In genomic region chr1:25556791-25557476, GRCh38 we compare ENCODE assay signal across 9 cellular contexts. TPM values are rescaled to one million over a fixed set of nuclear protein-coding genes. Genes with fewer than 3 reads are reported as not detected.
DNase-seq lines count a peak whose midpoint lies in the region; ATAC-seq and TF ChIP-seq lines count a peak whose summit lies in the region.
"Had no signal": no experiment of that assay in that cellular context is flagged by ENCODE, and none has a peak within 500 bp of the region (broad histone marks: within the 10 kb centered on the region; RNA-seq: fewer than 3 reads in every experiment).

No MANE protein-coding gene starts in this region.

- H3K27ac ChIP-seq in esophagus (ENCODE audit: low read depth in 2 of 2, low read length in 1 of 2) (peak overlapping the region; percentile 15 to 65), upper lobe of left lung (peak overlapping the region in 3 of 4 donors; percentile 47 to 71 (median 69)), stomach (peak overlapping the region in 2 of 5 donors; percentile 16 to 26)
- H3K27ac ChIP-seq: VCaP had no signal

- no peaks in the 10 kb centered on the region for H3K27me3 ChIP-seq in esophagus (ENCODE audit: control insufficient read depth in 1 of 2, insufficient read depth in 2 of 2, low read length in 2 of 2)
- no peaks in the 10 kb centered on the region for H3K27me3 ChIP-seq in upper lobe of left lung
- H3K27me3 ChIP-seq in stomach, result no peaks in the 10 kb centered on the region

- 58 to 67% methylated on average over 10 of the region's 10 CpGs for WGBS in esophagus, 2 donors
- 71 to 84% methylated on average over 5 to 10 of the region's 10 CpGs for WGBS in upper lobe of left lung, 2 donors
- 71 to 90% (median 82%) methylated on average over 10 of the region's 10 CpGs for WGBS in stomach, 5 donors

- H3K4me1 ChIP-seq in esophagus (ENCODE audit: control insufficient read depth in 2 of 2, insufficient read depth in 2 of 2, low read length in 1 of 2), result peaks cover 5 to 28% of the 10 kb centered on the region in 2 donors
- H3K4me1 ChIP-seq in upper lobe of left lung, result peaks cover 47 to 87% (median 65%) of the 10 kb centered on the region in 4 donors
- H3K4me1 ChIP-seq in stomach, result peaks cover 23 to 74% (median 45%) of the 10 kb centered on the region in 4 donors

- H3K36me3 ChIP-seq in esophagus (ENCODE audit: control insufficient read depth in 2 of 2, insufficient read depth in 2 of 2, low read length in 1 of 2) (peaks cover 4 to 17% of the 10 kb centered on the region in 2 donors), upper lobe of left lung (peaks cover 0 to 39% (median 5%) of the 10 kb centered on the region in 4 donors), stomach (peaks cover 16 to 53% (median 45%) of the 10 kb centered on the region in 4 donors)

- TF ChIP-seq CTCF in upper lobe of left lung (IDR thresholded peaks at IDR 0.05) (no peak), stomach (IDR thresholded peaks at IDR 0.05) (no peak)

- peak; percentile 37 for DNase-seq in stimulated activated CD4-positive, alpha-beta T cell treated with anti-CD3 and anti-CD28 coated beads, Interleukin-1b, Interleukin-23, amount 100 ng/mL, for 48 hours
- no peak for DNase-seq in stimulated activated CD4-positive, alpha-beta T cell treated with anti-CD3 and anti-CD28 coated beads, Interleukin-12 subunit alpha, Interleukin-12 subunit beta, amount 100 ng/mL, for 4 hours
- DNase-seq in SKM-1 (lab: John Stamatoyannopoulos, UW; ENCODE audit: unreplicated experiment) (peak; percentile 23), upper lobe of left lung (peak in 1 of 2 donors; percentile 63), DMS53 (lab: John Stamatoyannopoulos, UW) (no peak), NCI-H345 (lab: John Stamatoyannopoulos, UW) (no peak), stomach (no peak)

- H3K4me3 ChIP-seq in esophagus (ENCODE audit: low read depth in 1 of 2, low read length in 2 of 2), result no peak overlapping the region
- no peak overlapping the region for H3K4me3 ChIP-seq in upper lobe of left lung
- H3K4me3 ChIP-seq in stomach, result no peak overlapping the region

- TF ChIP-seq EP300 in upper lobe of left lung (IDR thresholded peaks at IDR 0.05) (no peak), stomach (IDR thresholded peaks at IDR 0.05) (no peak)

- H3K9me3 ChIP-seq in esophagus (ENCODE audit: control insufficient read depth in 2 of 2, insufficient read depth in 1 of 2, low read depth in 1 of 2, low read length in 1 of 2), result no peaks in the 10 kb centered on the region
- H3K9me3 ChIP-seq in upper lobe of left lung, result no peaks in the 10 kb centered on the region
- H3K9me3 ChIP-seq in stomach, result no peaks in the 10 kb centered on the region

- TF ChIP-seq POLR2A in upper lobe of left lung (IDR thresholded peaks at IDR 0.05), result no peak
- TF ChIP-seq POLR2A in stomach (IDR thresholded peaks at IDR 0.05), result no peak

- intact Hi-C loops in stomach (cut with DNase I; ENCODE audit: low total_unique reads), result no loop called here

- ATAC-seq in upper lobe of left lung (ENCODE audit: low FRiP score in 2 of 2), result peak; percentile 31 to 58

RNA-seq across cellular contexts. Expression of gene LDLRAP1, which starts 13.5 kb away (rescaled TPM):
- 10 to 100 TPM; 11.0 to 12.5 TPM for polyA plus RNA-seq in esophagus
- 10 to 100 TPM; 16.7 to 36.1 (median 30.5) TPM for total RNA-seq in upper lobe of left lung
- total RNA-seq in stomach, result 10 to 100 TPM in 4 of 5 donors, not detected in 1; 10.6 to 73.7 (median 39.8) TPM
- polyA plus RNA-seq in stomach, result 10 to 100 TPM; 13.3 to 17.6 (median 15.7) TPM

RNA-seq across cellular contexts. Expression of gene MAN1C1, which starts 59.7 kb away (rescaled TPM):
- polyA plus RNA-seq in esophagus, result 1 to 10 TPM; 2.4 to 3.7 TPM
- total RNA-seq in upper lobe of left lung, result 10 to 100 TPM in 4 of 6 donors, 1 to 10 TPM in 2; 5.3 to 32.5 (median 16.2) TPM
- 10 to 100 TPM in 1 of 5 donors, 1 to 10 TPM in 4; 4.6 to 33.9 (median 6.4) TPM for total RNA-seq in stomach
- polyA plus RNA-seq in stomach, result 10 to 100 TPM in 1 of 3 donors, 1 to 10 TPM in 2; 4.3 to 10.0 (median 4.5) TPM

Comparison
In these comparisons a context has a peak if more than half of its experiments do, and no peak if none do; other contexts are left out.
1. DNase-seq: peak in stimulated activated CD4-positive, alpha-beta T cell treated with anti-CD3 and anti-CD28 coated beads, Interleukin-1b, Interleukin-23, amount 100 ng/mL, for 48 hours (single experiment) and SKM-1 (single experiment); none in stimulated activated CD4-positive, alpha-beta T cell treated with anti-CD3 and anti-CD28 coated beads, Interleukin-12 subunit alpha, Interleukin-12 subunit beta, amount 100 ng/mL, for 4 hours (single experiment), DMS53 (single experiment), NCI-H345 (single experiment) and stomach (single experiment).